In genomic region chr5:15500326-15500958, GRCh38 we compare ENCODE assay signal across 9 cellular contexts. TPM values are rescaled to one million over a fixed set of nuclear protein-coding genes. Genes with fewer than 3 reads are reported as not detected.
DNase-seq lines count a peak whose midpoint lies in the region; TF ChIP-seq lines count a peak whose summit lies in the region.
"Had no signal": no experiment of that assay in that cellular context is flagged by ENCODE, and none has a peak within 500 bp of the region (broad histone marks: within the 10 kb centered on the region; RNA-seq: fewer than 3 reads in every experiment).

No MANE protein-coding gene starts in this region.

- H3K27ac Mint-ChIP-seq in nephron progenitor cell: peak overlapping the region; percentile 88

- DNase-seq in EH (ENCODE audit: low read depth): peak; percentile 59
- DNase-seq in NCI-H748 treated with DMSO at 0.1 percent for 48 hours (lab: John Stamatoyannopoulos, UW): peak; percentile 64
- peak; percentile 62 for DNase-seq in fibroblast of the aortic adventitia (ENCODE audit: low read depth)
- DNase-seq in nephron progenitor cell: peak; percentile 55
- DNase-seq in NCI-H526 (lab: John Stamatoyannopoulos, UW): no peak
- DNase-seq in NOMO-1 treated with dmso at 0.1 percent for 144 hours (lab: John Stamatoyannopoulos, UW; ENCODE audit: unreplicated experiment): no peak
- no peak for DNase-seq in NCI-H1105 treated with DMSO at 0.1 percent for 48 hours (lab: John Stamatoyannopoulos, UW)
- no peak for DNase-seq in NAMALWA (ENCODE audit: low spot score)

- H3K4me1 Mint-ChIP-seq in nephron progenitor cell: peaks cover 67% of the 10 kb centered on the region
- H3K4me1 Mint-ChIP-seq: central memory CD8-positive, alpha-beta T cell had no signal

- no peaks in the 10 kb centered on the region for H3K9me3 Mint-ChIP-seq in nephron progenitor cell

- peaks cover 4% of the 10 kb centered on the region for H3K36me3 Mint-ChIP-seq in nephron progenitor cell (ENCODE audit: low read depth)

- TF ChIP-seq CTCF in fibroblast of the aortic adventitia (IDR thresholded peaks at IDR 0.05; ENCODE audit: insufficient read depth, low read length) (no peak), nephron progenitor cell (IDR thresholded peaks at IDR 0.05) (no peak)

- peaks cover 11% of the 10 kb centered on the region for H3K27me3 Mint-ChIP-seq in nephron progenitor cell (ENCODE audit: low read depth, poor library complexity)

- peak overlapping the region; percentile 73 for H3K4me3 ChIP-seq in fibroblast of the aortic adventitia (ENCODE audit: low read depth, low read length)

- peak overlapping the region; percentile 94 for H3K4me3 Mint-ChIP-seq in nephron progenitor cell
- H3K4me3 Mint-ChIP-seq: central memory CD8-positive, alpha-beta T cell had no signal

RNA-seq across cellular contexts. Expression of gene FBXL7, which starts 0.5 kb away (rescaled TPM):
- total RNA-seq in fibroblast of the aortic adventitia (ENCODE audit: low replicate concordance): 12.4 and 12.6 TPM in 2 replicates

Comparison
In these comparisons a context has a peak if more than half of its experiments do, and no peak if none do; other contexts are left out.
1. DNase-seq: peak in EH (single experiment), NCI-H748 treated with DMSO at 0.1 percent for 48 hours (single experiment), fibroblast of the aortic adventitia (single experiment) and nephron progenitor cell (single experiment); none in NCI-H526 (0 of 2), NOMO-1 treated with dmso at 0.1 percent for 144 hours (single experiment), NCI-H1105 treated with DMSO at 0.1 percent for 48 hours (single experiment) and NAMALWA (single experiment).